In genomic region chr2:203646266-203646864, GRCh38 we compare ENCODE assay signal across 1 cellular context.
TF ChIP-seq lines count a peak whose summit lies in the region.

No MANE protein-coding gene starts in this region.

TF ChIP-seq in IMR-90, 13 proteins besides CTCF, POLR2A, EP300 and RAD21:
- TF ChIP-seq BHLHE40 (IDR thresholded peaks at IDR 0.05; ENCODE audit: low read depth, low read length), result no peak
- no peak for TF ChIP-seq CEBPB (IDR thresholded peaks at IDR 0.05; ENCODE audit: low read depth, low read length)
- TF ChIP-seq CHD1 (IDR thresholded peaks at IDR 0.05; ENCODE audit: low read depth, low read length), result no peak
- TF ChIP-seq MAZ (IDR thresholded peaks at IDR 0.05; ENCODE audit: borderline replicate concordance, low read depth, low read length), result no peak
- TF ChIP-seq USF2 (IDR thresholded peaks at IDR 0.05; ENCODE audit: low read depth, low read length), result no peak
- TF ChIP-seq NFE2L2 (IDR thresholded peaks at IDR 0.05; ENCODE audit: low read depth, low read length), result no peak
- TF ChIP-seq SMC3 (IDR thresholded peaks at IDR 0.05; ENCODE audit: low read depth, low read length), result no peak
- no peak for TF ChIP-seq MAFK (IDR thresholded peaks at IDR 0.05; ENCODE audit: low read depth, low read length)
- TF ChIP-seq FOS (IDR thresholded peaks at IDR 0.05; ENCODE audit: low read depth, low read length), result no peak
- TF ChIP-seq RCOR1 (IDR thresholded peaks at IDR 0.05; ENCODE audit: insufficient replicate concordance, low read length), result no peak
- TF ChIP-seq ELK1 (IDR thresholded peaks at IDR 0.05; ENCODE audit: borderline replicate concordance, low read depth, low read length), result no peak
- TF ChIP-seq MXI1 (IDR thresholded peaks at IDR 0.05; ENCODE audit: borderline replicate concordance, low read depth, low read length), result no peak
- TF ChIP-seq RFX5 (IDR thresholded peaks at IDR 0.05; ENCODE audit: low read depth, low read length), result no peak
